In genomic region chr17:34665803-34666763, GRCh38 we compare ENCODE assay signal across 18 cellular contexts.
DNase-seq lines count a peak whose midpoint lies in the region; ATAC-seq and TF ChIP-seq lines count a peak whose summit lies in the region.
"Had no signal": no experiment of that assay in that cellular context is flagged by ENCODE, and none has a peak within 500 bp of the region (broad histone marks: within the 10 kb centered on the region; RNA-seq: fewer than 3 reads in every experiment).

No MANE protein-coding gene starts in this region.

- H3K4me1 Mint-ChIP-seq in WTC11: peaks cover 33% of the 10 kb centered on the region

- H2BK120ac ChIP-seq in mesendoderm (ENCODE audit: low read depth, low read length): no peak overlapping the region

- no peak overlapping the region for H2AK5ac ChIP-seq in mesendoderm (ENCODE audit: low read length)

- peak overlapping the region; percentile 17; the same call in 1 of the 2 replicates for H3K9ac ChIP-seq in ES-I3 (ENCODE audit: low read depth, low read length)
- no peak overlapping the region for H3K9ac ChIP-seq in mesendoderm (ENCODE audit: low read length)

- POLR2A ChIA-PET in WTC11 (lab: Charles Lee): no interaction called here

- no peak overlapping the region for H3K4ac ChIP-seq in mesendoderm (ENCODE audit: low read depth, low read length)

- peak overlapping the region; percentile 20 for H3K56ac ChIP-seq in mesendoderm (ENCODE audit: low read length)

- no peaks in the 10 kb centered on the region; the same call in 1 of the 2 replicates for H3K36me3 ChIP-seq in ES-I3 (ENCODE audit: insufficient read depth, low read length)
- no peaks in the 10 kb centered on the region for H3K36me3 ChIP-seq in mesendoderm (ENCODE audit: control insufficient read depth, insufficient read depth, low read length)
- H3K36me3 ChIP-seq: SJCRH30, thoracic aorta had no signal

- no peak overlapping the region for H3K23ac ChIP-seq in mesendoderm (ENCODE audit: low read length)

- WGBS in mesendoderm (ENCODE audit: extremely low coverage, insufficient coverage, low lambda C conversion rate): no CpG with 5 or more reads among the region's 22 CpGs

- H2BK5ac ChIP-seq in mesendoderm (ENCODE audit: low read length): no peak overlapping the region

- H3K4me1 ChIP-seq in ES-I3 (ENCODE audit: insufficient read depth, low read length): peaks cover 9% of the 10 kb centered on the region
- peaks cover 1% of the 10 kb centered on the region for H3K4me1 ChIP-seq in mesendoderm (ENCODE audit: control insufficient read depth, low read depth, low read length)
- H3K4me1 ChIP-seq: SJCRH30 had no signal

- H3K27me3 Mint-ChIP-seq in WTC11 (ENCODE audit: low read depth): peaks cover 6% of the 10 kb centered on the region; the same call in 1 of the 2 replicates

- H3K18ac ChIP-seq in mesendoderm (ENCODE audit: low read length): no peak overlapping the region

- ATAC-seq in WTC11: peak; percentile 88
- no peak for ATAC-seq in HG02981 (IDR thresholded peaks at IDR 0.05; ENCODE audit: unreplicated experiment)
- ATAC-seq in HG03159 (IDR thresholded peaks at IDR 0.05; ENCODE audit: unreplicated experiment): no peak
- ATAC-seq: PC-3 had no signal

- peak overlapping the region; percentile 47 for H3K4me3 Mint-ChIP-seq in WTC11
- H3K4me3 Mint-ChIP-seq: HFFc6, neural crest cell had no signal

- H3K27me3 ChIP-seq in mesendoderm (ENCODE audit: insufficient read depth, low read length, poor library complexity): no peaks in the 10 kb centered on the region

- H3K79me1 ChIP-seq in mesendoderm (ENCODE audit: low read length): no peaks in the 10 kb centered on the region

- DNase-seq in NB4 (ENCODE audit: low read depth) (peak; percentile 49), WTC11 (ENCODE audit: low spot score) (peak; percentile 56), mesendoderm (peak; percentile 55), 8988T (no peak)
- DNase-seq: activated CD4-positive, alpha-beta T cell treated with anti-CD3 and anti-CD28 coated beads for 48 hours; C1 segment of cervical spinal cord; effector CD8-positive, alpha-beta T cell; HFFc6; mesenchymal stem cell; NCI-H510A treated with DMSO at 0.1 percent for 48 hours; PC-3; SJCRH30; stimulated activated CD4-positive, alpha-beta T cell treated with anti-CD3 and anti-CD28 coated beads, Interleukin-12 subunit alpha, Interleukin-12 subunit beta, amount 100 ng/mL, for 4 hours had no signal

- TF ChIP-seq POLR2A in NB4 (IDR thresholded peaks at IDR 0.05; ENCODE audit: extremely low read depth, insufficient read length): no peak

- no peaks in the 10 kb centered on the region for H3K9me3 Mint-ChIP-seq in WTC11
- H3K9me3 Mint-ChIP-seq: HFFc6, neural crest cell had no signal

- no peak overlapping the region for H4K5ac ChIP-seq in mesendoderm (ENCODE audit: low read length)

- H2BK15ac ChIP-seq in mesendoderm (replicated peaks; ENCODE audit: low read depth): no peak overlapping the region

- no peaks in the 10 kb centered on the region for H3K36me3 Mint-ChIP-seq in WTC11

- CTCF ChIA-PET in WTC11 (lab: Charles Lee): no interaction called here

- peak overlapping the region; percentile 78 for H3K27ac Mint-ChIP-seq in WTC11
- H3K27ac Mint-ChIP-seq: HFFc6 had no signal

- no peak overlapping the region for H4K8ac ChIP-seq in mesendoderm (ENCODE audit: low read depth, low read length)

- no peak overlapping the region for H3K27ac ChIP-seq in mesendoderm (ENCODE audit: low read depth, low read length)
- H3K27ac ChIP-seq: SJCRH30, thoracic aorta had no signal

- H3K4me3 ChIP-seq in NB4 (ENCODE audit: low read depth, low read length): no peak overlapping the region
- no peak overlapping the region for H3K4me3 ChIP-seq in mesendoderm (ENCODE audit: low read length)
- H3K4me3 ChIP-seq: SJCRH30, thoracic aorta had no signal

- no peaks in the 10 kb centered on the region for H3K79me2 ChIP-seq in mesendoderm (ENCODE audit: control insufficient read depth, insufficient read depth, low read length)

- H3K4me2 ChIP-seq in mesendoderm (ENCODE audit: low read length): no peak overlapping the region

- no peaks in the 10 kb centered on the region for H3K9me3 ChIP-seq in ES-I3 (ENCODE audit: control insufficient read depth, insufficient read depth, low read length)
- H3K9me3 ChIP-seq: SJCRH30, thoracic aorta had no signal

- TF ChIP-seq CTCF in NB4 (IDR thresholded peaks at IDR 0.05; ENCODE audit: low read depth, low read length) (no peak), WTC11 (IDR thresholded peaks at IDR 0.05) (no peak)

TF ChIP-seq in WTC11, 78 proteins besides CTCF, POLR2A, EP300 and RAD21:
- TF ChIP-seq MAX (CRISPR knock-in tag; IDR thresholded peaks at IDR 0.05): 0 out of 2 replicates have a peak, but pooled peaks have one; percentile 16
- no peak for TF ChIP-seq USF2 (CRISPR knock-in tag; IDR thresholded peaks at IDR 0.05)
